Comparison of ENCODE assay signal across 1 cellular context in genomic region chr1:205670611-205671430, GRCh38.
TF ChIP-seq lines count a peak whose summit lies in the region.

No MANE protein-coding gene starts in this region.

TF ChIP-seq in liver, 16 proteins besides CTCF, POLR2A, EP300 and RAD21 (continued from another document):
- TF ChIP-seq REST (IDR thresholded peaks at IDR 0.05) (no peak), NR2F2 (IDR thresholded peaks at IDR 0.05) (peak; percentile 11), EGR1 (IDR thresholded peaks at IDR 0.05; ENCODE audit: low read depth in 2 of 2) (no peak), FOXA2 (IDR thresholded peaks at IDR 0.05) (peak; percentile 25)
